ENCODE assay signal across 9 cellular contexts in the genomic region with DNA sequence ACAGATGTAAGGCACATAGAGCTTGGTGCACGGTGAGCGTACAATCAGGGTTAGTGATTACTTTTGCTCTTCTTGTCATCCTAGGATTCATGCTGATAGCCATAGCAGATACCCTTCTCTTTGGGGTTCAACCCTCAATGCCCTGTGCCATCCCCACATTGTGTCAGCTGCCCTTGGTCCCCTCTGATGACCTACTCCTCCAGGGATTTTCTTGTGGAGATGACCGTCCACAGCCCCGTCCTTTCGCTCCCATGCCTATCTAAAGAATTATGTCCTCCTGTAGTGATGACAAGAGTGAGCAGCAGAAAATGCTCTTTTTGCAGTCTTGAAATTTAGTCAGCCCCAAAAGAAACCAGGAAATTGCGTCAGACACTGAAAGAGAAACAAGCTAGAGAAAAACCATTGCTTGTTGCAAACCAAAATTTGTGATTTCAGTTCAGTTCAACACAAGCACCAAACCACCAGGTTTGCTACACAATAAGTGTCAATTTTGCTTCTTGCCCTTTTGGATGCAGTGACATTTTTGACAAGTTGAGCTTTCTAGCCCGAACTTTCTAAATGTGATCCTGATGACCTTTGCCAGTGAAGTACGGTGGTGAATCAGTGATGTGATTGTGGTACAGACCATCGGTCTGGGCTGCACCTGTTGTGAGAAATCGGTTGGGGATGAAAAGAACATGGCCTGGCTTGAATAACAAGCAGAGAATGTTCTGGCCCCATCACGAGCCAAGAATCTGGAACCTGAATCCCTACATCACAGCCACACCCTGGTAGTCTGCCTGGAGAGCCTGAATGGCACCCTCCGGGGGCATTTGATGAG. TPM values are rescaled to one million over a fixed set of nuclear protein-coding genes. Genes with fewer than 3 reads are reported as not detected.
DNase-seq lines count a peak whose midpoint lies in the region; ATAC-seq and TF ChIP-seq lines count a peak whose summit lies in the region.
"Had no signal": no experiment of that assay in that cellular context is flagged by ENCODE, and none has a peak within 500 bp of the region (broad histone marks: within the 10 kb centered on the region; RNA-seq: fewer than 3 reads in every experiment).

No MANE protein-coding gene starts in this region.

- H3K9me3 ChIP-seq in upper lobe of right lung (no peaks in the 10 kb centered on the region), body of pancreas (no peaks in the 10 kb centered on the region)

- no peak for TF ChIP-seq POLR2A in body of pancreas (IDR thresholded peaks at IDR 0.05)

- whole genome bisulfite sequencing in body of pancreas, 2 donors, result 82 to 94% methylated on average over 12 of the region's 12 CpGs

- intact Hi-C loops in upper lobe of right lung (cut with DNase I) (no loop called here), body of pancreas (cut with DNase I) (no loop called here)

- H3K36me3 ChIP-seq in upper lobe of right lung (no peaks in the 10 kb centered on the region), body of pancreas (replicated peaks in 1 of 2; ENCODE audit: insufficient read depth in 1 of 2, low read depth in 2 of 2) (no peaks in the 10 kb centered on the region)

- peak overlapping the region; percentile 63 for H3K27ac ChIP-seq in upper lobe of right lung
- H3K27ac ChIP-seq in body of pancreas, result peak overlapping the region in 1 of 4 donors; percentile 3

- TF ChIP-seq CTCF in choroid plexus epithelial cell (conservative IDR thresholded peaks at IDR 0.05; ENCODE audit: low read depth, low read length) (no peak), upper lobe of right lung (IDR thresholded peaks at IDR 0.05) (no peak), body of pancreas (IDR thresholded peaks at IDR 0.05) (no peak)

- H3K27me3 ChIP-seq in upper lobe of right lung (no peaks in the 10 kb centered on the region), body of pancreas (no peaks in the 10 kb centered on the region)

- DNase-seq in stimulated activated CD4-positive, alpha-beta T cell treated with anti-CD3 and anti-CD28 coated beads, Interleukin-4, amount 100 ng/mL, for 24 hours, result peak; percentile 39
- no peak for DNase-seq in stimulated activated CD4-positive, alpha-beta T cell treated with anti-CD3 and anti-CD28 coated beads, Interleukin-2, amount 100 ng/mL, for 24 hours
- DNase-seq in choroid plexus epithelial cell (ENCODE audit: low read depth), result peak; percentile 51
- DNase-seq in upper lobe of right lung, result no peak
- DNase-seq in NCI-H187 (lab: John Stamatoyannopoulos, UW), result no peak
- DNase-seq in body of pancreas, result no peak
- no peak for DNase-seq in kidney glomerular epithelial cell (lab: John Stamatoyannopoulos, UW)
- DNase-seq: NCI-H510A treated with DMSO at 0.1 percent for 48 hours had no signal

- H3K4me1 ChIP-seq in upper lobe of right lung (peaks cover 25% of the 10 kb centered on the region), body of pancreas (peaks cover 12% of the 10 kb centered on the region)

- H3K4me3 ChIP-seq in choroid plexus epithelial cell (ENCODE audit: low read depth, low read length) (no peak overlapping the region), upper lobe of right lung (no peak overlapping the region), body of pancreas (no peak overlapping the region)

- peak; percentile 31 for ATAC-seq in HG03442 (IDR thresholded peaks at IDR 0.05; ENCODE audit: unreplicated experiment)
- no peak for ATAC-seq in upper lobe of right lung
- ATAC-seq in body of pancreas, result no peak

RNA-seq across cellular contexts. Expression of gene CMTM7, which starts 41.3 kb away (rescaled TPM):
- total RNA-seq in upper lobe of right lung (53.2 TPM), body of pancreas (10 to 100 TPM; 23.3 to 51.1 TPM)

Comparison
In these comparisons a context has a peak if more than half of its experiments do, and no peak if none do; other contexts are left out.
1. DNase-seq: peak in stimulated activated CD4-positive, alpha-beta T cell treated with anti-CD3 and anti-CD28 coated beads, Interleukin-4, amount 100 ng/mL, for 24 hours (single experiment) and choroid plexus epithelial cell (single experiment); none in stimulated activated CD4-positive, alpha-beta T cell treated with anti-CD3 and anti-CD28 coated beads, Interleukin-2, amount 100 ng/mL, for 24 hours (0 of 2), upper lobe of right lung (single experiment), NCI-H187 (0 of 2), body of pancreas (0 of 4) and kidney glomerular epithelial cell (single experiment).